Comparison of ENCODE assay signal across 8 cellular contexts in the genomic region with DNA sequence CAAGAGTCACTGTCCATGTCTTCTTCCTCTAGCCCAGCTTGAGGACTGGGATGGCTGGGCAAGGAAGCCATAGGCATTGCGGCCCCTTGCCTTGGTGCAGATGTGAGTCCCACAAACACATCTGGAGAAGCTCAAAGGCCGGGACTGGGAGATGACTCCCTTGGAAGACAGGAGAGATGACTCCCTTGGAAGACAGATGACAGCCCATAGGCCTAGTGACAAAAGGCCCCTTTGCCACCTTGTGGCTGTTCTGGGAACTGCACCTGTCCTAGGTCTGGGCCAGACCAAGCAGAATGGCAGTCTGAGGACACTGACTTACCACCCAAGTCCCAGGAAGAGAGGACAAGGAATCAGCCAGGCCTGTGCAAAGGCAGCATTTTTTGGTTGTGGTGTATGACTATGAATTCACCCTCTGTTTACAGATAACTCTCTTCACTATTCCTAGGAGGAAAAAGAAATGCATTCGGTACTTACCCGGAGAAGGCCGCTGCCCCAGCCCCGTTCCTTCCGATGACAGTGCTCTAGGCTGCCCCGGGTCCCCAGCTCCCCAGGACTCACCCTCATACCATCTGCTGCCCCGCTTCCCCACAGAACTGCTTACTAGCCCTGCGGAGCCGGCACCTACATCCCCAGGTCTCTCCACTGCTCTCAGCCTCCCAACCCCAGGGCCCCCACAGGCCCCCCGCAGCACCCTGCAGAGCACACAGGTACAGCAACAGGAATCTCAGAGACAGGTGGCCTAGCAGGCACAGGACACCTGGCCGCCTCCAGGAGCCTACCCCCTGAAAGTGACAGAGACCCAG. TPM values are rescaled to one million over a fixed set of nuclear protein-coding genes. Genes with fewer than 3 reads are reported as not detected.
DNase-seq lines count a peak whose midpoint lies in the region; ATAC-seq and TF ChIP-seq lines count a peak whose summit lies in the region.

No MANE protein-coding gene starts in this region.

- TF ChIP-seq CTCF in psoas muscle (IDR thresholded peaks at IDR 0.05): peak; percentile 99

- intact Hi-C loops in cardiac septum (cut with DNase I): loop anchor here (2.0 kb wide), 1 partner anchor 107 kb away; no protein-coding TSS in a partner anchor
- intact Hi-C loops in psoas muscle (cut with DNase I): no loop called here

- WGBS in psoas muscle, 3 donors: 85 to 92% (median 86%) methylated on average over 13 of the region's 13 CpGs

- ATAC-seq in GM19035 (IDR thresholded peaks at IDR 0.05; ENCODE audit: unreplicated experiment) (peak; percentile 67), psoas muscle (peak; percentile 84 to 91 (median 88)), HG03342 (IDR thresholded peaks at IDR 0.05; ENCODE audit: unreplicated experiment) (no peak)

- peaks cover 18% of the 10 kb centered on the region for H3K4me1 ChIP-seq in psoas muscle

- no peaks in the 10 kb centered on the region for H3K9me3 ChIP-seq in KOPT-K1 (ENCODE audit: insufficient read depth, low read length, poor library complexity, severe bottlenecking)
- no peaks in the 10 kb centered on the region for H3K9me3 ChIP-seq in psoas muscle

- H3K36me3 Mint-ChIP-seq in activated naive CD8-positive, alpha-beta T cell treated with anti-CD3 and anti-CD28 coated beads for 36 hours: peaks cover 25% of the 10 kb centered on the region

- DNase-seq in CD1c-positive myeloid dendritic cell (ENCODE audit: extremely low spot score) (peak; percentile 78), SW480 (ENCODE audit: low spot score) (peak; percentile 74), cardiac septum (ENCODE audit: low spot score) (peak; percentile 87), psoas muscle (peak; percentile 78 to 90)
- peak; percentile 79 for DNase-seq in activated naive CD8-positive, alpha-beta T cell treated with anti-CD3 and anti-CD28 coated beads for 36 hours

- H3K27me3 Mint-ChIP-seq in activated naive CD8-positive, alpha-beta T cell treated with anti-CD3 and anti-CD28 coated beads for 36 hours: no peaks in the 10 kb centered on the region

- H3K4me1 Mint-ChIP-seq in activated naive CD8-positive, alpha-beta T cell treated with anti-CD3 and anti-CD28 coated beads for 36 hours: peaks cover 47% of the 10 kb centered on the region

- peak overlapping the region; percentile 37 for H3K27ac ChIP-seq in KOPT-K1 (ENCODE audit: low read depth, low read length, poor library complexity, severe bottlenecking)
- H3K27ac ChIP-seq in psoas muscle: no peak overlapping the region

- no peaks in the 10 kb centered on the region for H3K27me3 ChIP-seq in psoas muscle (ENCODE audit: insufficient read depth in 3 of 3, low read length in 2 of 3)

- no peak overlapping the region for H3K4me3 Mint-ChIP-seq in activated naive CD8-positive, alpha-beta T cell treated with anti-CD3 and anti-CD28 coated beads for 36 hours

- peaks cover 100% of the 10 kb centered on the region for H3K36me3 ChIP-seq in KOPT-K1 (ENCODE audit: insufficient read depth, low read length)
- H3K36me3 ChIP-seq in psoas muscle (ENCODE audit: insufficient read depth in 1 of 2, low read depth in 1 of 2): peaks cover 10 to 84% of the 10 kb centered on the region in 2 donors

- H3K9me3 Mint-ChIP-seq in activated naive CD8-positive, alpha-beta T cell treated with anti-CD3 and anti-CD28 coated beads for 36 hours: no peaks in the 10 kb centered on the region

- no peak overlapping the region for H3K4me3 ChIP-seq in psoas muscle

- H3K27ac Mint-ChIP-seq in activated naive CD8-positive, alpha-beta T cell treated with anti-CD3 and anti-CD28 coated beads for 36 hours: peak overlapping the region; percentile 76

RNA-seq across cellular contexts. Expression of gene SKP1, which starts 30.8 kb away (rescaled TPM):
- 100 to 1,000 TPM; 253 to 260 TPM for total RNA-seq in activated naive CD8-positive, alpha-beta T cell treated with anti-CD3 and anti-CD28 coated beads for 36 hours
- total RNA-seq in cardiac septum (494 TPM), psoas muscle (100 to 1,000 TPM; 341 to 485 (median 393) TPM)
- 1,000 to 10,000 TPM in 1 of 3 donors, 100 to 1,000 TPM in 2; 581 to 1,174 (median 638) TPM for polyA plus RNA-seq in psoas muscle

RNA-seq across cellular contexts. Expression of gene TCF7, which starts 31.5 kb away (rescaled TPM):
- total RNA-seq in activated naive CD8-positive, alpha-beta T cell treated with anti-CD3 and anti-CD28 coated beads for 36 hours: 10 to 100 TPM; 66.4 to 68.7 TPM
- total RNA-seq in cardiac septum (2.2 TPM), psoas muscle (1 to 10 TPM in 2 of 4 donors, under 1 TPM in 2; 0.74 to 2.0 (median 1.0) TPM)
- polyA plus RNA-seq in psoas muscle: 1 to 10 TPM in 2 of 3 donors, under 1 TPM in 1; 0.24 to 2.6 (median 1.0) TPM

Comparison
In these comparisons a context has a peak if more than half of its experiments do, and no peak if none do; other contexts are left out.
1. RNA of gene TCF7, which starts 31.5 kb away (total RNA-seq): 66.4 to 68.7 TPM in activated naive CD8-positive, alpha-beta T cell treated with anti-CD3 and anti-CD28 coated beads for 36 hours; 2.2 TPM in cardiac septum (single experiment) and 0.74 to 2.0 TPM in psoas muscle; every median in the first group is over 10 times any median in the second.
2. Peak in every context shown above with its lines, with median percentiles within 50 percentile points of each other: DNase-seq.